Comparison of ENCODE assay signal across 22 cellular contexts in the genomic region with DNA sequence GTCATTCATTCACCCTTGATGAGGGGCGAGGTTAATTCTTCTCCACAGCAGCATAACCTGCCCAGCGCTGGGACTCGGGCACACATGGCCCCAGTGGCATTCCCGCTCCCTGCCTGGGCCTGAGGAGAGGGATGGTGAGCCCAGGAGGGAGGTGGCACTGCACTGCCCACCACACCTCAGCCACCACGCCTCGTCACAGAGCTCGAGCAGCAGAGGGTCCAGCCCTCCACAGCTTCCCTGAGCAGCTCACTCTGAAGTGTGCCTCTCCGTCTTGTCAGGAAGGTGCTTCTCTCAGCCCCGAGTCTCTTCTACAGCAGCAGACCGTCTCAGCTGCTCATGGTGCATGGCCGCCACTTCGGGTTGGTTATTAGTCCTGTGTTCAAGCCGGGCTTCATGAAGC.
"Had no signal": no experiment of that assay in that cellular context is flagged by ENCODE, and none has a peak within 500 bp of the region (broad histone marks: within the 10 kb centered on the region; RNA-seq: fewer than 3 reads in every experiment).

No MANE protein-coding gene starts in this region.

- FAIRE-seq: astrocyte, endothelial cell of umbilical vein, keratinocyte had no signal

- ATAC-seq: gastroesophageal sphincter; left colon; naive thymus-derived CD4-positive, alpha-beta T cell; T-cell had no signal

- H3K27ac Mint-ChIP-seq: activated B cell treated with CpG ODN at 0.5 μM for 24 hours; activated naive CD4-positive, alpha-beta T cell treated with anti-CD3 and anti-CD28 coated beads for 36 hours; activated naive CD8-positive, alpha-beta T cell treated with anti-CD3 and anti-CD28 coated beads, Interleukin-2, amount 10 ng/mL, durations not matched to agents 7 days and 5 days; T-cell; T-helper 2 cell treated with Interferon-gamma antibody and Interleukin-4, amounts not matched to agents 5 μg/mL and 100 μg/mL, for 36 hours had no signal

- H3K4me3 Mint-ChIP-seq: activated B cell treated with CpG ODN at 0.5 μM for 24 hours; activated naive CD4-positive, alpha-beta T cell treated with anti-CD3 and anti-CD28 coated beads for 36 hours; activated naive CD8-positive, alpha-beta T cell treated with anti-CD3 and anti-CD28 coated beads, Interleukin-2, amount 10 ng/mL, durations not matched to agents 7 days and 5 days; naive thymus-derived CD4-positive, alpha-beta T cell; T-cell; T-helper 2 cell treated with Interferon-gamma antibody and Interleukin-4, amounts not matched to agents 5 μg/mL and 100 μg/mL, for 36 hours had no signal

- H3K27me3 Mint-ChIP-seq: activated B cell treated with CpG ODN at 0.5 μM for 24 hours; activated naive CD8-positive, alpha-beta T cell treated with anti-CD3 and anti-CD28 coated beads, Interleukin-2, amount 10 ng/mL, durations not matched to agents 7 days and 5 days; naive thymus-derived CD4-positive, alpha-beta T cell; T-cell had no signal

- H3K4me1 Mint-ChIP-seq: activated B cell treated with CpG ODN at 0.5 μM for 24 hours had no signal

- DNase-seq: activated B cell treated with CpG ODN at 0.5 μM for 24 hours; activated CD4-positive, alpha-beta T cell treated with anti-CD3 and anti-CD28 coated beads for 4 hours; activated CD4-positive, alpha-beta T cell treated with anti-CD3 and anti-CD28 coated beads, Interleukin-2, amount 50 U/mL, for 4 hours; activated naive CD4-positive, alpha-beta T cell treated with anti-CD3 and anti-CD28 coated beads for 36 hours; activated naive CD8-positive, alpha-beta T cell treated with anti-CD3 and anti-CD28 coated beads, Interleukin-2, amount 10 ng/mL, durations not matched to agents 7 days and 5 days; activated T-cell treated with anti-CD3 and anti-CD28 coated beads for 4 hours; brain microvascular endothelial cell; cortex of kidney; left colon; mammary epithelial cell; midbrain; naive thymus-derived CD4-positive, alpha-beta T cell; stimulated activated CD4-positive, alpha-beta T cell treated with anti-CD3 and anti-CD28 coated beads, Interleukin-15, amount 100 ng/mL, for 24 hours; stimulated activated CD4-positive, alpha-beta T cell treated with anti-CD3 and anti-CD28 coated beads, Interleukin-2, amount 100 ng/mL, for 24 hours; stimulated activated naive CD4-positive, alpha-beta T cell; T-cell; transverse colon had no signal

- H3K9me3 Mint-ChIP-seq: activated B cell treated with CpG ODN at 0.5 μM for 24 hours; activated naive CD4-positive, alpha-beta T cell treated with anti-CD3 and anti-CD28 coated beads for 36 hours; activated naive CD8-positive, alpha-beta T cell treated with anti-CD3 and anti-CD28 coated beads, Interleukin-2, amount 10 ng/mL, durations not matched to agents 7 days and 5 days; T-cell; T-helper 2 cell treated with Interferon-gamma antibody and Interleukin-4, amounts not matched to agents 5 μg/mL and 100 μg/mL, for 36 hours had no signal
